20 cellular contexts compared by ENCODE assay signal in genomic region chr2:69531186-69531585, GRCh38.
"Had no signal": no experiment of that assay in that cellular context is flagged by ENCODE, and none has a peak within 500 bp of the region (broad histone marks: within the 10 kb centered on the region; RNA-seq: fewer than 3 reads in every experiment).

No MANE protein-coding gene starts in this region.

- H3K27ac ChIP-seq: colonic mucosa, hepatocyte, parathyroid adenoma, prostate gland, right lobe of liver, spleen, testis, tibial nerve had no signal

- H3K4me1 ChIP-seq: colonic mucosa, prostate gland, right lobe of liver, testis, tibial nerve had no signal

- H3K4me3 ChIP-seq: colonic mucosa, hepatocyte, prostate gland, right lobe of liver, spleen, testis, tibial nerve had no signal

- H3K27ac Mint-ChIP-seq: memory B cell; mesothelial cell of epicardium; nephron progenitor cell; stimulated activated naive B cell treated with anti-CD40 and anti-IgM and Interleukin-4, amounts not matched to agents 10 μg/mL and 1 μg/mL and 100 μg/mL, for 72 hours had no signal

- H2AFZ ChIP-seq: hepatocyte, parathyroid adenoma had no signal

- ATAC-seq: left lobe of liver; right lobe of liver; stimulated activated naive B cell treated with anti-CD40 and anti-IgM and Interleukin-4, amounts not matched to agents 10 μg/mL and 1 μg/mL and 100 μg/mL, for 72 hours; stimulated activated naive CD8-positive, alpha-beta T cell treated with anti-CD3 and anti-CD28 coated beads, Interleukin-15, amount 100 ng/mL, for 72 hours had no signal

- H3K27me3 ChIP-seq: colonic mucosa, hepatocyte, right lobe of liver, spleen, testis, tibial nerve had no signal

- H3K27me3 Mint-ChIP-seq: memory B cell; stimulated activated naive B cell treated with anti-CD40 and anti-IgM and Interleukin-4, amounts not matched to agents 10 μg/mL and 1 μg/mL and 100 μg/mL, for 72 hours; stimulated activated naive CD8-positive, alpha-beta T cell treated with anti-CD3 and anti-CD28 coated beads, Interleukin-15, amount 100 ng/mL, for 72 hours had no signal

- DNase-seq: colonic mucosa; dermis blood vessel endothelial cell; foreskin melanocyte; head of caudate nucleus; nephron progenitor cell; right lobe of liver; spleen; stimulated activated CD4-positive, alpha-beta T cell treated with anti-CD3 and anti-CD28 coated beads, Interleukin-15, amount 100 ng/mL, for 24 hours; stimulated activated CD4-positive, alpha-beta T cell treated with anti-CD3 and anti-CD28 coated beads, Interleukin-1b, Interleukin-23, amount 100 ng/mL, for 48 hours; stimulated activated CD4-positive, alpha-beta T cell treated with anti-CD3 and anti-CD28 coated beads, Interleukin-4, amount 100 ng/mL, for 24 hours; stimulated activated naive B cell treated with anti-CD40 and anti-IgM and Interleukin-4, amounts not matched to agents 10 μg/mL and 1 μg/mL and 100 μg/mL, for 72 hours; stimulated activated naive CD8-positive, alpha-beta T cell treated with anti-CD3 and anti-CD28 coated beads, Interleukin-15, amount 100 ng/mL, for 72 hours; testis had no signal

- H3K4me1 Mint-ChIP-seq: mesothelial cell of epicardium, nephron progenitor cell had no signal

- H3K4me2 ChIP-seq: hepatocyte had no signal

- H3K9me3 ChIP-seq: colonic mucosa, prostate gland, right lobe of liver, testis had no signal

- H3K4me3 Mint-ChIP-seq: memory B cell; mesothelial cell of epicardium; nephron progenitor cell; stimulated activated naive B cell treated with anti-CD40 and anti-IgM and Interleukin-4, amounts not matched to agents 10 μg/mL and 1 μg/mL and 100 μg/mL, for 72 hours; stimulated activated naive CD8-positive, alpha-beta T cell treated with anti-CD3 and anti-CD28 coated beads, Interleukin-15, amount 100 ng/mL, for 72 hours had no signal
